8 cellular contexts compared by ENCODE assay signal in the genomic region with DNA sequence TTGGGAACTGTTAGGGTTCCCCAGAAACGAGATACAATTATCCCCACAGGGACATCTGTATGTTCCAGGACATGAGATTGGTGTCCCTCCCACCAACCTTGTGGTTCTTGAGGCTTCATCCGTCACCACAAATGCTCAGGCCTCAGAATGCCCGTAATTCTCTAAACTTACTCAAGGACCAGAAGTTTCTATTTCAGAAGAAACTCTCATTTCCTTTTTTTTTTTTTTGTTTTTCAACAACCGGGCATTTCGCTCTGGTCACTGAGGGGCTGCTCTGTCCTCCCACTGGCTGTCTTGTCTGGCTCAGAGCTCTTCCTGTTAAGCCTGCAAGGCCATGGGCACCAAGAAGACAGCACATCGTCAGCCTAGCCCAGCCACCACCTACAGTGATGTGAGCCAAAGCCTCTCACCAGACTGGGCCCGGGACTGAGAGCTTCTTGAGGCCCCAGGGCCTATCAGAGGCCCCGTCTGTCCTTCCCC. TPM values are rescaled to one million over a fixed set of nuclear protein-coding genes. Genes with fewer than 3 reads are reported as not detected.
DNase-seq lines count a peak whose midpoint lies in the region; ATAC-seq and TF ChIP-seq lines count a peak whose summit lies in the region.

No MANE protein-coding gene starts in this region.

- no peak for TF ChIP-seq CTCF in RWPE1 (conservative IDR thresholded peaks at IDR 0.05; ENCODE audit: low read depth)

- peak overlapping the region; percentile 63 for H3K27ac ChIP-seq in RWPE1

- ATAC-seq in GM19324 (IDR thresholded peaks at IDR 0.05; ENCODE audit: low FRiP score, unreplicated experiment) (peak; percentile 64), HG03045 (IDR thresholded peaks at IDR 0.05; ENCODE audit: unreplicated experiment) (peak; percentile 59)

- POLR2A ChIA-PET in RWPE1 (lab: Yijun Ruan, JAX; ENCODE audit: low non-redundant PET), result no interaction called here

- DNase-seq in Ammon's horn (ENCODE audit: low spot score) (peak; percentile 36), RWPE1 (ENCODE audit: low spot score) (no peak), SW480 (ENCODE audit: low spot score) (no peak), HT-29 (ENCODE audit: low spot score) (no peak), hepatic stellate cell (ENCODE audit: low spot score) (no peak), NK-92 (lab: John Stamatoyannopoulos, UW; ENCODE audit: unreplicated experiment) (no peak)

- CTCF ChIA-PET in RWPE1 (lab: Yijun Ruan, JAX), result no interaction called here

RNA-seq across cellular contexts. Expression of a gene that starts 36.2 kb away (rescaled TPM):
- 15.3 and 15.4 TPM in 2 replicates for total RNA-seq in HT-29 (2014; rRNA removed; shearing (Covaris generic))

RNA-seq across cellular contexts. Expression of a gene that starts 48.9 kb away (rescaled TPM):
- total RNA-seq in HT-29 (2014; rRNA removed; shearing (Covaris generic)), result 51.7 and 55.6 TPM in 2 replicates
